In genomic region chr22:22297159-22297789, GRCh38 we compare ENCODE assay signal across 1 cellular context.
TF ChIP-seq lines count a peak whose summit lies in the region.
"Not testable (repeated sequence)": the region's sequence is repeated elsewhere in the genome, so short reads cannot be mapped to it uniquely, and the experiment has no call there.

No MANE protein-coding gene starts in this region.

TF ChIP-seq in HepG2, 621 proteins besides CTCF, POLR2A, EP300 and RAD21:
- 0 out of 2 replicates have a peak, but pooled peaks have one; percentile 24 for TF ChIP-seq ZNF572 (CRISPR knock-in tag; IDR thresholded peaks at IDR 0.05)
- 0 out of 2 replicates have a peak, but pooled peaks have one; percentile 42 for TF ChIP-seq NRL (CRISPR knock-in tag; IDR thresholded peaks at IDR 0.05; ENCODE audit: borderline replicate concordance)
- TF ChIP-seq, protein P1, sequence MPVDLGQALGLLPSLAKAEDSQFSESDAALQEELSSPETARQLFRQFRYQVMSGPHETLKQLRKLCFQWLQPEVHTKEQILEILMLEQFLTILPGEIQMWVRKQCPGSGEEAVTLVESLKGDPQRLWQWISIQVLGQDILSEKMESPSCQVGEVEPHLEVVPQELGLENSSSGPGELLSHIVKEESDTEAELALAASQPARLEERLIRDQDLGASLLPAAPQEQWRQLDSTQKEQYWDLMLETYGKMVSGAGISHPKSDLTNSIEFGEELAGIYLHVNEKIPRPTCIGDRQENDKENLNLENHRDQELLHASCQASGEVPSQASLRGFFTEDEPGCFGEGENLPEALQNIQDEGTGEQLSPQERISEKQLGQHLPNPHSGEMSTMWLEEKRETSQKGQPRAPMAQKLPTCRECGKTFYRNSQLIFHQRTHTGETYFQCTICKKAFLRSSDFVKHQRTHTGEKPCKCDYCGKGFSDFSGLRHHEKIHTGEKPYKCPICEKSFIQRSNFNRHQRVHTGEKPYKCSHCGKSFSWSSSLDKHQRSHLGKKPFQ (CRISPR knock-in tag; IDR thresholded peaks at IDR 0.05; ENCODE audit: insufficient replicate concordance): peak; percentile 60
- TF ChIP-seq, protein P2, sequence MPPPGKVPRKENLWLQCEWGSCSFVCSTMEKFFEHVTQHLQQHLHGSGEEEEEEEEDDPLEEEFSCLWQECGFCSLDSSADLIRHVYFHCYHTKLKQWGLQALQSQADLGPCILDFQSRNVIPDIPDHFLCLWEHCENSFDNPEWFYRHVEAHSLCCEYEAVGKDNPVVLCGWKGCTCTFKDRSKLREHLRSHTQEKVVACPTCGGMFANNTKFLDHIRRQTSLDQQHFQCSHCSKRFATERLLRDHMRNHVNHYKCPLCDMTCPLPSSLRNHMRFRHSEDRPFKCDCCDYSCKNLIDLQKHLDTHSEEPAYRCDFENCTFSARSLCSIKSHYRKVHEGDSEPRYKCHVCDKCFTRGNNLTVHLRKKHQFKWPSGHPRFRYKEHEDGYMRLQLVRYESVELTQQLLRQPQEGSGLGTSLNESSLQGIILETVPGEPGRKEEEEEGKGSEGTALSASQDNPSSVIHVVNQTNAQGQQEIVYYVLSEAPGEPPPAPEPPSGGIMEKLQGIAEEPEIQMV (CRISPR knock-in tag; IDR thresholded peaks at IDR 0.05; ENCODE audit: low read depth): 0 out of 2 replicates have a peak, but pooled peaks have one; percentile 41
- not testable (repeated sequence) for TF ChIP-seq NONO (IDR thresholded peaks at IDR 0.05)
- TF ChIP-seq NONO (CRISPR knock-in tag; conservative IDR thresholded peaks at IDR 0.05): 0 out of 2 replicates have a peak, but pooled peaks have one; percentile 8
- TF ChIP-seq ZNF224 (CRISPR knock-in tag; IDR thresholded peaks at IDR 0.05): peak; percentile 41; the same call in 1 of the 2 replicates
- TF ChIP-seq CHCHD3 (CRISPR knock-in tag; IDR thresholded peaks at IDR 0.05): 0 out of 2 replicates have a peak, but pooled peaks have one; percentile 23
